31 cellular contexts compared by ENCODE assay signal in the genomic region with DNA sequence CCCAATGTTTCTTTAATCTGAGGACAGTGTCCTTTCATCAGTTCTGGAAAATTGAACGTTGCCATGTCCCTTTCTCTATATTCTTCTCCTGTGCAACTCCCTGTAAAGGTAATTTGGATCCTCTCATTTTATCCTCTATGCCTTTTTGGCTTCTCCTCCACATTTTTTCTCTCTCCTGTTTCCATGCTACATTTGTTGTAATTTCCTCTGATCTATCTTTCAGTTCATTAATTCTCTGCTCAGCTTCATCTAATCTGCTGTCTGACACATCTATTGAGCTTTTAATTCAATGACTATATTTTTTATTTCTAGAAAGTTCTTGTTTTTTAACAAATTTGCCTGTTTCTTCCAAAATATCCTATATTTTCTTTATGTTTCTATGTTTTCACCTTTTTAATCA.
"Had no signal": no experiment of that assay in that cellular context is flagged by ENCODE, and none has a peak within 500 bp of the region (broad histone marks: within the 10 kb centered on the region; RNA-seq: fewer than 3 reads in every experiment).

No MANE protein-coding gene starts in this region.

- H3K4me1 Mint-ChIP-seq: activated CD4-positive, alpha-beta T cell treated with anti-CD3 and anti-CD28 coated beads for 36 hours; activated naive CD8-positive, alpha-beta T cell treated with anti-CD3 and anti-CD28 coated beads for 36 hours had no signal

- H3K4me3 Mint-ChIP-seq: activated CD4-positive, alpha-beta T cell treated with anti-CD3 and anti-CD28 coated beads for 36 hours; activated CD4-positive, alpha-beta T cell treated with anti-CD3 and anti-CD28 coated beads, Interleukin-2, amount 10 ng/mL, durations not matched to agents 7 days and 5 days; activated CD8-positive, alpha-beta T cell treated with anti-CD3 and anti-CD28 coated beads, Interleukin-2, amount 10 ng/mL, durations not matched to agents 7 days and 5 days; activated naive CD8-positive, alpha-beta T cell treated with anti-CD3 and anti-CD28 coated beads for 36 hours; activated T-cell treated with anti-CD3 and anti-CD28 coated beads, Interleukin-2, amount 50 U/mL, for 24 hours; T-helper 1 cell treated with Interleukin-12 subunit alpha and Interleukin-12 subunit beta and Interleukin-4 antibody, amounts not matched to agents 30 μg/mL and 1 μg/mL, for 36 hours; T-helper 2 cell treated with Interferon-gamma antibody and Interleukin-4, amounts not matched to agents 5 μg/mL and 100 μg/mL, for 36 hours; WTC11 had no signal

- H3K27ac ChIP-seq: brain microvascular endothelial cell, Peyer's patch, SJSA1 had no signal

- H3K4me1 ChIP-seq: SJSA1 had no signal

- H3K36me3 ChIP-seq: brain microvascular endothelial cell, Peyer's patch, SJSA1 had no signal

- H3K4me3 ChIP-seq: Peyer's patch, SJSA1 had no signal

- DNase-seq: activated CD4-positive, alpha-beta T cell treated with anti-CD3 and anti-CD28 coated beads for 36 hours; activated CD4-positive, alpha-beta T cell treated with anti-CD3 and anti-CD28 coated beads, Interleukin-2, amount 10 ng/mL, durations not matched to agents 7 days and 5 days; activated CD4-positive, alpha-beta T cell treated with anti-CD3 and anti-CD28 coated beads, Interleukin-2, amount 50 U/mL, for 48 hours; activated CD8-positive, alpha-beta T cell treated with anti-CD3 and anti-CD28 coated beads, Interleukin-2, amount 10 ng/mL, durations not matched to agents 7 days and 5 days; activated gamma-delta T cell treated with Interleukin-2 at 50 U/mL for 16 hours; activated naive CD4-positive, alpha-beta T cell treated with anti-CD3 and anti-CD28 coated beads, Interleukin-2, amount 50 U/mL, for 16 hours; activated naive CD8-positive, alpha-beta T cell treated with anti-CD3 and anti-CD28 coated beads for 36 hours; activated T-cell treated with anti-CD3 and anti-CD28 coated beads, Interleukin-2, amount 50 U/mL, for 24 hours; amniotic stem cell; aorta; brain microvascular endothelial cell; central memory CD4-positive, alpha-beta T cell; KG1; MM.1S; MV-4-11; NCI-H1092; NCI-H1436 treated with DMSO at 0.1 percent for 48 hours; NCI-H1694 treated with DMSO at 0.1 percent for 48 hours; NCI-H2029; NCI-H345; NCI-H524 treated with DMSO at 0.1 percent for 48 hours; NK-92 treated with Interleukin-12 subunit alpha and Interleukin-12 subunit beta, amount 100 ng/mL, for 24 hours; Peyer's patch; RPMI8226; SHP77 treated with DMSO at 0.1 percent for 48 hours had no signal

- H3K27me3 ChIP-seq: brain microvascular endothelial cell, Peyer's patch, SJSA1 had no signal

- H3K9me3 ChIP-seq: Peyer's patch, SJSA1 had no signal

- FAIRE-seq: TTC549 had no signal

- H3K27ac Mint-ChIP-seq: activated CD4-positive, alpha-beta T cell treated with anti-CD3 and anti-CD28 coated beads for 36 hours; activated CD4-positive, alpha-beta T cell treated with anti-CD3 and anti-CD28 coated beads, Interleukin-2, amount 10 ng/mL, durations not matched to agents 7 days and 5 days; activated CD8-positive, alpha-beta T cell treated with anti-CD3 and anti-CD28 coated beads, Interleukin-2, amount 10 ng/mL, durations not matched to agents 7 days and 5 days; activated naive CD8-positive, alpha-beta T cell treated with anti-CD3 and anti-CD28 coated beads for 36 hours; activated T-cell treated with anti-CD3 and anti-CD28 coated beads, Interleukin-2, amount 50 U/mL, for 24 hours; T-helper 1 cell treated with Interleukin-12 subunit alpha and Interleukin-12 subunit beta and Interleukin-4 antibody, amounts not matched to agents 30 μg/mL and 1 μg/mL, for 36 hours; T-helper 2 cell treated with Interferon-gamma antibody and Interleukin-4, amounts not matched to agents 5 μg/mL and 100 μg/mL, for 36 hours; WTC11 had no signal

- ATAC-seq: activated CD4-positive, alpha-beta T cell treated with anti-CD3 and anti-CD28 coated beads for 36 hours; activated CD4-positive, CD25-positive, alpha-beta regulatory T cell treated with anti-CD3 and anti-CD28 coated beads, Interleukin-2, amount 50 U/mL, for 24 hours; activated CD8-positive, alpha-beta T cell treated with anti-CD3 and anti-CD28 coated beads, Interleukin-2, amount 10 ng/mL, durations not matched to agents 7 days and 5 days; WTC11 had no signal
